8 cellular contexts compared by ENCODE assay signal in genomic region chr2:215435809-215436704, GRCh38. TPM values are rescaled to one million over a fixed set of nuclear protein-coding genes. Genes with fewer than 3 reads are reported as not detected.
DNase-seq lines count a peak whose midpoint lies in the region; ATAC-seq and TF ChIP-seq lines count a peak whose summit lies in the region.

TSS of gene FN1 (minus strand) at chr2:215436068. CDS start at chr2:215435802, 266 bp downstream.

- H3K9ac ChIP-seq in OCI-LY3 (ENCODE audit: low read length): peak within 1 kb of the TSS; percentile 69

- intact Hi-C loops in A673 (cut with micrococcal nuclease; ENCODE audit: unreplicated experiment): loop anchor here (1.0 to 5.0 kb wide), 3 partner anchors 100 to 484 kb away; no protein-coding TSS in a partner anchor

- H3K4me3 ChIP-seq in A673 (ENCODE audit: low read depth, low read length, poor library complexity, severe bottlenecking): peak within 1 kb of the TSS; percentile 88
- H3K4me3 ChIP-seq in OCI-LY3 (ENCODE audit: low read length): peak within 1 kb of the TSS; percentile 97
- H3K4me3 ChIP-seq in fibroblast of pulmonary artery (replicated peaks; ENCODE audit: low read depth, low read length): peak within 1 kb of the TSS; percentile 90

- H3K4me2 ChIP-seq in OCI-LY3 (ENCODE audit: low read length): peak within 1 kb of the TSS; percentile 97

- H3K36me3 ChIP-seq in A673 (ENCODE audit: insufficient read depth, low read length, poor library complexity, severe bottlenecking) (peaks cover 37% of the 10 kb centered on the region), OCI-LY3 (replicated peaks; ENCODE audit: low read depth, low read length) (no peaks in the 10 kb centered on the region)

- H3K4me1 ChIP-seq in A673 (ENCODE audit: insufficient read depth, low read length, poor library complexity, severe bottlenecking) (peaks cover 28% of the 10 kb centered on the region), OCI-LY3 (ENCODE audit: low read length) (peaks cover 7% of the 10 kb centered on the region)

- POLR2A ChIA-PET in A673 (lab: Charles Lee; ENCODE audit: low non-redundant PET): interaction anchor here (0.8 kb wide), 1 partner anchor 336 kb away, joined by 3 read pairs; no protein-coding TSS in a partner anchor
- POLR2A ChIA-PET in naive thymus-derived CD8-positive, alpha-beta T cell (lab: Charles Lee): no interaction called here

- CTCF ChIA-PET in A673 (lab: Charles Lee): no interaction called here

- peaks cover 13 to 22% (median 20%) of the 10 kb centered on the region in 4 donors for H3K4me1 Mint-ChIP-seq in naive thymus-derived CD8-positive, alpha-beta T cell

- peak within 1 kb of the TSS; percentile 98 for H2AFZ ChIP-seq in OCI-LY3 (ENCODE audit: low read depth, low read length)

- H3K36me3 Mint-ChIP-seq in naive thymus-derived CD8-positive, alpha-beta T cell: peaks cover 0 to 3% (median 3%) of the 10 kb centered on the region in 3 donors

- H3K27ac Mint-ChIP-seq in naive thymus-derived CD8-positive, alpha-beta T cell: peak within 1 kb of the TSS in 5 of 10 donors; percentile 11 to 78 (median 61)

- peak; percentile 75 for ATAC-seq in GM18868 (IDR thresholded peaks at IDR 0.05; ENCODE audit: unreplicated experiment)
- ATAC-seq in HG03139 (IDR thresholded peaks at IDR 0.05; ENCODE audit: unreplicated experiment): peak; percentile 71
- peak; percentile 80 to 81 for ATAC-seq in naive thymus-derived CD8-positive, alpha-beta T cell

- no peaks in the 10 kb centered on the region for H3K79me2 ChIP-seq in OCI-LY3 (ENCODE audit: low read length)

- H3K27me3 ChIP-seq in A673 (replicated peaks; ENCODE audit: insufficient read depth, low read depth, low read length, poor library complexity) (no peaks in the 10 kb centered on the region), OCI-LY3 (ENCODE audit: low read depth, low read length) (peaks cover 39% of the 10 kb centered on the region)

- BruUV-seq in A673 (replicated peaks; lab: Mats Ljungman, UMichigan): no TSS peak

- no peaks in the 10 kb centered on the region for H4K20me1 ChIP-seq in OCI-LY3 (ENCODE audit: insufficient read depth, low read length)

- H3K27ac ChIP-seq in A673 (ENCODE audit: low read depth, low read length, poor library complexity, severe bottlenecking) (peak within 1 kb of the TSS; percentile 96), OCI-LY3 (ENCODE audit: low read length) (no peak within 1 kb of the TSS)

- H3K27me3 Mint-ChIP-seq in naive thymus-derived CD8-positive, alpha-beta T cell: peaks cover 33 to 85% (median 66%) of the 10 kb centered on the region in 5 donors

- no peaks in the 10 kb centered on the region for H3K9me3 ChIP-seq in A673 (ENCODE audit: low read depth, low read length, poor library complexity, severe bottlenecking)
- no peaks in the 10 kb centered on the region for H3K9me3 ChIP-seq in OCI-LY3 (ENCODE audit: insufficient read depth, low read length)

- H3K9me3 Mint-ChIP-seq in naive thymus-derived CD8-positive, alpha-beta T cell: no peaks in the 10 kb centered on the region

- H3K4me3 Mint-ChIP-seq in naive thymus-derived CD8-positive, alpha-beta T cell: peak within 1 kb of the TSS; percentile 72 to 88 (median 83)

- peak; percentile 96 for DNase-seq in A673 (ENCODE audit: low spot score)
- peak; percentile 85 for DNase-seq in activated effector memory CD4-positive, alpha-beta T cell treated with anti-CD3 and anti-CD28 coated beads, Interleukin-2, amount 50 U/mL, for 16 hours
- DNase-seq in fibroblast of pulmonary artery (ENCODE audit: low read depth): peak; percentile 99
- DNase-seq in naive thymus-derived CD8-positive, alpha-beta T cell: peak; percentile 31 to 77 (median 54)
- DNase-seq in stimulated activated naive CD4-positive, alpha-beta T cell (lab: John Stamatoyannopoulos, UW): peak in 5 of 6 experiments; percentile 23 to 40 (median 34)

- no peak for TF ChIP-seq CTCF in A673 (conservative IDR thresholded peaks at IDR 0.05; ENCODE audit: low read depth, low read length)
- no peak for TF ChIP-seq CTCF in OCI-LY3 (IDR thresholded peaks at IDR 0.05; ENCODE audit: low read depth, low read length)
- TF ChIP-seq CTCF in fibroblast of pulmonary artery (IDR thresholded peaks at IDR 0.05; ENCODE audit: low read length, missing control alignments): no peak

RNA-seq across cellular contexts. Expression of gene FN1, which starts in this region (rescaled TPM):
- 1,570 and 2,058 TPM in 2 replicates for total RNA-seq in A673 (2021)
- total RNA-seq in naive thymus-derived CD8-positive, alpha-beta T cell: under 1 TPM in 1 of 2 experiments, not detected in 1; 0.05 TPM
- 1 to 10 TPM in 1 of 3 donors, under 1 TPM in 2; 0.42 to 1.3 (median 0.83) TPM for polyA plus RNA-seq in naive thymus-derived CD8-positive, alpha-beta T cell

Comparison
In these comparisons a context has a peak if more than half of its experiments do, and no peak if none do; other contexts are left out.
1. RNA of gene FN1 (total RNA-seq): 1,570 to 2,058 TPM in A673; 0.05 TPM in naive thymus-derived CD8-positive, alpha-beta T cell; every median in the first group is over 1,000 times any median in the second.
2. DNase-seq: peak in every context shown above with its lines; median percentile 99 in fibroblast of pulmonary artery; 96 in A673; 85 in activated effector memory CD4-positive, alpha-beta T cell treated with anti-CD3 and anti-CD28 coated beads, Interleukin-2, amount 50 U/mL, for 16 hours; 54 in naive thymus-derived CD8-positive, alpha-beta T cell; 34 in stimulated activated naive CD4-positive, alpha-beta T cell.
3. Peak in every context shown above with its lines, with median percentiles within 50 percentile points of each other: H3K4me3 ChIP-seq and ATAC-seq.